In genomic region chr16:69106491-69107291, GRCh38 we compare ENCODE assay signal across 8 cellular contexts. TPM values are rescaled to one million over a fixed set of nuclear protein-coding genes. Genes with fewer than 3 reads are reported as not detected.
A peak's percentile ranks its signal among the peaks of the same experiment; 100 is the strongest.
DNase-seq lines count a peak whose midpoint lies in the region; ATAC-seq and TF ChIP-seq lines count a peak whose summit lies in the region.

No MANE protein-coding gene starts in this region.

- H3K4me3 ChIP-seq in foreskin fibroblast (ENCODE audit: low read depth in 1 of 2, low read length in 2 of 2): peak overlapping the region; percentile 43 to 45
- H3K4me3 ChIP-seq in psoas muscle: peak overlapping the region; percentile 76

- H3K9me3 ChIP-seq in psoas muscle: no peaks in the 10 kb centered on the region

- peaks cover 0 to 4% (median 0%) of the 10 kb centered on the region in 3 donors for H3K27me3 ChIP-seq in psoas muscle (ENCODE audit: insufficient read depth in 3 of 3, low read length in 2 of 3)

- 0 to 1% (median 1%) methylated on average over 37 to 54 of the region's 54 CpGs for WGBS in psoas muscle, 3 donors

- H3K4me1 ChIP-seq in psoas muscle: peaks cover 19% of the 10 kb centered on the region

- no peak overlapping the region for H3K27ac ChIP-seq in psoas muscle

- peaks cover 0 to 17% of the 10 kb centered on the region in 2 donors for H3K36me3 ChIP-seq in psoas muscle (ENCODE audit: insufficient read depth in 1 of 2, low read depth in 1 of 2)

- peak; percentile 48 for DNase-seq in NCI-H2227 (lab: John Stamatoyannopoulos, UW; ENCODE audit: unreplicated experiment)
- no peak for DNase-seq in NCI-H2227 treated with DMSO at 0.1 percent for 48 hours (lab: John Stamatoyannopoulos, UW)
- DNase-seq in foreskin fibroblast: no peak
- DNase-seq in psoas muscle: no peak
- no peak for DNase-seq in NCI-H526 treated with DMSO at 0.1 percent for 48 hours (lab: John Stamatoyannopoulos, UW)

- intact Hi-C loops in psoas muscle (cut with DNase I): no loop called here

- TF ChIP-seq CTCF in foreskin fibroblast (IDR thresholded peaks at IDR 0.05; ENCODE audit: low read depth, low read length) (no peak), psoas muscle (IDR thresholded peaks at IDR 0.05) (no peak)

- peak; percentile 13; the same call in 2 of the 3 replicates for ATAC-seq in SK-N-SH treated with all-trans-retinoic acid at 6 μM for 48 hours
- ATAC-seq in psoas muscle: peak in 3 of 4 donors; percentile 16 to 21 (median 19)
- ATAC-seq in GM18861 (IDR thresholded peaks at IDR 0.05; ENCODE audit: unreplicated experiment): no peak
- no peak for ATAC-seq in HG02678 (IDR thresholded peaks at IDR 0.05; ENCODE audit: unreplicated experiment)

TF ChIP-seq in SK-N-SH treated with all-trans-retinoic acid at 6 μM for 48 hours, 23 proteins besides CTCF, POLR2A, EP300 and RAD21:
- TF ChIP-seq TSHZ2 (CRISPR knock-in tag; IDR thresholded peaks at IDR 0.05): no peak

RNA-seq across cellular contexts. Expression of gene HAS3, which starts 1.2 kb away (rescaled TPM):
- 1 to 10 TPM in 2 of 4 donors, under 1 TPM in 2; 0.40 to 1.8 (median 1.00) TPM for total RNA-seq in psoas muscle
- under 1 TPM; 0.51 to 0.86 (median 0.76) TPM for polyA plus RNA-seq in psoas muscle

RNA-seq across cellular contexts. Expression of gene CHTF8, which starts 25.7 kb away (rescaled TPM):
- 10 to 100 TPM; 26.2 to 69.1 (median 49.9) TPM for total RNA-seq in psoas muscle
- 10 to 100 TPM; 28.3 to 63.6 (median 46.7) TPM for polyA plus RNA-seq in psoas muscle

RNA-seq across cellular contexts. Expression of gene UTP4, which starts 25.8 kb away (rescaled TPM):
- 10 to 100 TPM; 38.8 to 85.3 (median 73.1) TPM for total RNA-seq in psoas muscle
- 100 to 1,000 TPM in 1 of 3 donors, 10 to 100 TPM in 2; 64.9 to 107 (median 75.8) TPM for polyA plus RNA-seq in psoas muscle

Comparison
In these comparisons a context has a peak if more than half of its experiments do, and no peak if none do; other contexts are left out.
1. ATAC-seq: peak in SK-N-SH treated with all-trans-retinoic acid at 6 μM for 48 hours (single experiment) and psoas muscle (3 of 4); none in GM18861 (single experiment) and HG02678 (single experiment).